In the genomic region with DNA sequence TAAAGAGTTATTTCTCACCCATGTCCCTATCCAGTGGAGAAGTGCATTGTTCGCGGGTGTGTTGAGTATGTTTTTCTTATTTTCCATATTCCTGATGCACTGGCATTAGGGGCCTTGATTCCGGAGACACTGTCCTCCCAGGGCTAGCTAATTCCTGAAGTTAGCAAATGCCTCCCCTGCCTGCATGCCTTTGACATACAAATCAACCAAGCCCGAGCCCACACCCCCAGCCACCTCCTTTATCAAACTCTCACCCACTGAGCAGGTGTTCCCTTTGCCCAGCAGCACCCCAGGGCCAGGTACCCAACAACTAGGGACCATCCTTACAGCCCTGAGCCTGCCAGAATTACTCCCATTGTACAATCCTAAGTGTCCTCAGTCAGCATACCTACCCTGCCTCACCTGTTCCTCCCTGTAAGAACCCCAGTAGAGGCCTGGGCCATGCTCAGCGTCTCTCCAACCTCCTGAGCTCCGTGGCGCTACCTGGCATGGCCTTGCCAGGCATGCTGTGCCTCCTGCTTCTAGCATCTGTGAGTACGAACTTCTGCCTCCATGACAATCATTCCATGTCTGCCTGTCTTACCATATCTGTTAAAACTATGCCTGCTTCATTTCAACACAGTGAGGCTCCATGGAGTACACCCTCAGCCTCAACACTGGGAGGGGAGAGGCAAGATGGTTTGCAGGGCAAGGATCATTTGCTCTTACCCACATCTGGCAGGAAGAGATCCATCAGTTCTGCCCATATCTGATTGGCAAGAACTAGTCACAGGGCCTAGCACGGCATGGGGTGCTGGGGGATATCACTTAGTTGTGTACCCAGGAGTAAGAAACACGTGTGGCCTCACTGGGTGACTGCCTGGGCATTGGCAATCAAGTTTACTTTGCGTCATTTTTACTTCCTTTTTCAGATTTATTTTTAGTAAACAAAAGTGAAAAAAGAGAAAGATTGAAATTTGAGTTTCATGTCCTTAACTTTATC, we compare ENCODE assay signal across 13 cellular contexts.
DNase-seq lines count a peak whose midpoint lies in the region; ATAC-seq and TF ChIP-seq lines count a peak whose summit lies in the region.
"Had no signal": no experiment of that assay in that cellular context is flagged by ENCODE, and none has a peak within 500 bp of the region (broad histone marks: within the 10 kb centered on the region; RNA-seq: fewer than 3 reads in every experiment).

No MANE protein-coding gene starts in this region.

- no peaks in the 10 kb centered on the region for H3K27me3 ChIP-seq in transverse colon
- H3K27me3 ChIP-seq: brain microvascular endothelial cell, Peyer's patch had no signal

- peaks cover 35% of the 10 kb centered on the region for H3K4me1 Mint-ChIP-seq in activated naive CD4-positive, alpha-beta T cell treated with anti-CD3 and anti-CD28 coated beads for 36 hours (ENCODE audit: low read depth)
- H3K4me1 Mint-ChIP-seq in immature natural killer cell, result peaks cover 31 to 34% of the 10 kb centered on the region in 2 donors

- WGBS in transverse colon (ENCODE audit: low coverage in 1 of 2), 2 donors, result 76 to 88% methylated on average over 9 to 11 of the region's 11 CpGs

- DNase-seq in activated naive CD4-positive, alpha-beta T cell treated with anti-CD3 and anti-CD28 coated beads for 36 hours, result no peak
- DNase-seq in activated naive CD4-positive, alpha-beta T cell treated with Interleukin-2 at 50 U/mL for 16 hours, result no peak
- DNase-seq in NOMO-1 treated with DMSO at 0.1 percent for 48 hours (lab: John Stamatoyannopoulos, UW; ENCODE audit: unreplicated experiment) (peak; percentile 84), immature natural killer cell (no peak), transverse colon (peak; percentile 42), ACHN (no peak)
- DNase-seq: brain microvascular endothelial cell; glutamatergic neuron; NCI-H2171 treated with DMSO at 0.1 percent for 48 hours; stimulated activated CD8-positive, alpha-beta memory T cell treated with anti-CD3 and anti-CD28 coated beads, Interleukin-4, amount 100 ng/mL, for 48 hours had no signal

- no peak for TF ChIP-seq EP300 in transverse colon (IDR thresholded peaks at IDR 0.05; ENCODE audit: low read depth)

- no peak for TF ChIP-seq CTCF in transverse colon (IDR thresholded peaks at IDR 0.05)

- no peak for TF ChIP-seq POLR2A in transverse colon (IDR thresholded peaks at IDR 0.05)

- no peak overlapping the region for H3K4me3 Mint-ChIP-seq in activated naive CD4-positive, alpha-beta T cell treated with anti-CD3 and anti-CD28 coated beads for 36 hours
- peak overlapping the region; percentile 44 to 71 (median 63) for H3K4me3 Mint-ChIP-seq in immature natural killer cell

- no peaks in the 10 kb centered on the region for H3K36me3 Mint-ChIP-seq in activated naive CD4-positive, alpha-beta T cell treated with anti-CD3 and anti-CD28 coated beads for 36 hours (ENCODE audit: low read depth)
- no peaks in the 10 kb centered on the region for H3K36me3 Mint-ChIP-seq in immature natural killer cell

- no peaks in the 10 kb centered on the region for H3K36me3 ChIP-seq in transverse colon
- H3K36me3 ChIP-seq: brain microvascular endothelial cell, Peyer's patch had no signal

- peak overlapping the region in 1 of 4 donors; percentile 42 for H3K27ac ChIP-seq in transverse colon
- H3K27ac ChIP-seq: brain microvascular endothelial cell had no signal

- no peaks in the 10 kb centered on the region for H3K27me3 Mint-ChIP-seq in activated naive CD4-positive, alpha-beta T cell treated with anti-CD3 and anti-CD28 coated beads for 36 hours (ENCODE audit: low read depth)
- H3K27me3 Mint-ChIP-seq in immature natural killer cell (ENCODE audit: low read depth in 3 of 3), result peaks cover 0 to 5% (median 3%) of the 10 kb centered on the region in 3 donors

- in situ Hi-C loops in transverse colon (cut with MboI; ENCODE audit: low pct_ligation_motif_present in 1 of 4, low pct_unique_long_range_greater_than_20kb in 1 of 4, low sequenced_read_pairs in 3 of 4), result no loop called here
- in situ Hi-C loops in ACHN (cut with HindIII; ENCODE audit: low pct_ligation_motif_present, low pct_unique_long_range_greater_than_20kb, low sequenced_read_pairs), result no loop called here

- no peak for ATAC-seq in GM21723 (IDR thresholded peaks at IDR 0.05; ENCODE audit: unreplicated experiment)
- no peak for ATAC-seq in GM18909 (IDR thresholded peaks at IDR 0.05; ENCODE audit: poor library complexity, unreplicated experiment)

- H3K9me3 ChIP-seq in transverse colon, result no peaks in the 10 kb centered on the region
- H3K9me3 ChIP-seq: Peyer's patch had no signal

- CTCF ChIA-PET in activated naive CD4-positive, alpha-beta T cell treated with anti-CD3 and anti-CD28 coated beads for 36 hours (lab: Charles Lee), result no interaction called here

- intact Hi-C loops in activated naive CD4-positive, alpha-beta T cell treated with anti-CD3 and anti-CD28 coated beads for 36 hours (cut with micrococcal nuclease), result loop anchor here (1.0 to 5.0 kb wide), 8 partner anchors 23 to 204 kb away; partner anchors contain the start of gene SHISA2
- intact Hi-C loops in transverse colon (cut with DNase I; ENCODE audit: low total_unique reads), result no loop called here

- no peaks in the 10 kb centered on the region for H3K4me1 ChIP-seq in transverse colon
- H3K4me1 ChIP-seq: Peyer's patch had no signal

- peak overlapping the region; percentile 22 for H3K27ac Mint-ChIP-seq in activated naive CD4-positive, alpha-beta T cell treated with anti-CD3 and anti-CD28 coated beads for 36 hours
- H3K27ac Mint-ChIP-seq in immature natural killer cell, result peak overlapping the region; percentile 61 to 85 (median 80)

- H3K9me3 Mint-ChIP-seq in activated naive CD4-positive, alpha-beta T cell treated with anti-CD3 and anti-CD28 coated beads for 36 hours, result no peaks in the 10 kb centered on the region
- peaks cover 0 to 1% (median 0%) of the 10 kb centered on the region in 6 donors for H3K9me3 Mint-ChIP-seq in immature natural killer cell

- H3K4me3 ChIP-seq in transverse colon, result no peak overlapping the region
- H3K4me3 ChIP-seq: Peyer's patch had no signal

Comparison
In these comparisons a context has a peak if more than half of its experiments do, and no peak if none do; other contexts are left out.
1. DNase-seq: peak in NOMO-1 treated with DMSO at 0.1 percent for 48 hours (single experiment) and transverse colon (single experiment); none in activated naive CD4-positive, alpha-beta T cell treated with anti-CD3 and anti-CD28 coated beads for 36 hours (single experiment), activated naive CD4-positive, alpha-beta T cell treated with Interleukin-2 at 50 U/mL for 16 hours (single experiment), immature natural killer cell (0 of 3) and ACHN (single experiment).